41 cellular contexts compared by ENCODE assay signal in the genomic region with DNA sequence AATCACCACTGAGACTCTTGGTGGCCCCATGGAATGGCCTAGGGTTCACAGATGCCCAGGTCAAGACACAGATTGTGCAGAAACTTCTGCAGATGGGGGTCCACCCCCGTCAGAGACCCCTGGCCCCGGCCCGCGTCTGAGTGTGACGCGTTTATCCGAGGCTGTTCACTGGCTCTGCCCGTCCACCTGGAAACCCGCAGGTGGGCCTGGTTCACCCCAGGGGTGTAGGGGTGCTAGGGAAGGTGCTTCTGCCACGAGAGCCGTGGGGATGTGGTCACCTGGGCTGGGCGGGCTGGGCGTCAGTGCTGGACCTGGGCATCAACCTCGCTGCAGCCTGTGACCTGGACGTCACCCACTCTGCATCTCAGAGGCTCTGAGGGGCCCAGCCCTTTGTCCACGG. TPM values are rescaled to one million over a fixed set of nuclear protein-coding genes. Genes with fewer than 3 reads are reported as not detected.
"Had no signal": no experiment of that assay in that cellular context is flagged by ENCODE, and none has a peak within 500 bp of the region (broad histone marks: within the 10 kb centered on the region; RNA-seq: fewer than 3 reads in every experiment).

No MANE protein-coding gene starts in this region.

- H3K27ac ChIP-seq: ascending aorta, cardiac muscle cell, WERI-Rb-1 had no signal

- ATAC-seq: activated CD4-positive, alpha-beta T cell treated with anti-CD3 and anti-CD28 coated beads for 36 hours; activated CD4-positive, CD25-positive, alpha-beta regulatory T cell treated with anti-CD3 and anti-CD28 coated beads, Interleukin-2, amount 50 U/mL, for 24 hours; activated naive CD8-positive, alpha-beta T cell treated with anti-CD3 and anti-CD28 coated beads, Interleukin-2, amount 50 U/mL, for 24 hours; activated T-cell treated with anti-CD3 and anti-CD28 coated beads, Interleukin-2, amount 50 U/mL, for 4 hours; activated T-cell treated with anti-CD3 and anti-CD28 coated beads, Interleukin-2, amount 50 U/mL, for 72 hours; activated T-helper 17 cell treated with anti-CD3 and anti-CD28 coated beads, Interleukin-2, amount 50 U/mL, for 72 hours; WTC11 had no signal

- H3K9me3 ChIP-seq: ascending aorta had no signal

- H3K27me3 Mint-ChIP-seq: activated naive CD8-positive, alpha-beta T cell had no signal

- H3K4me1 Mint-ChIP-seq: activated CD4-positive, alpha-beta memory T cell treated with anti-CD3 and anti-CD28 coated beads, Interleukin-2, amount 10 ng/mL, durations not matched to agents 7 days and 5 days; activated T-helper 17 cell treated with anti-CD3 and anti-CD28 coated beads, Interleukin-2, amount 50 U/mL, for 72 hours; central memory CD8-positive, alpha-beta T cell; WTC11 had no signal

- H3K36me3 ChIP-seq: ascending aorta, cardiac muscle cell, WERI-Rb-1 had no signal

- H3K27me3 ChIP-seq: ascending aorta, cardiac muscle cell had no signal

- H3K36me3 Mint-ChIP-seq: activated naive CD4-positive, alpha-beta T cell treated with anti-CD3 and anti-CD28 coated beads, Interleukin-2, amount 50 U/mL, for 24 hours; activated naive CD8-positive, alpha-beta T cell; activated naive CD8-positive, alpha-beta T cell treated with anti-CD3 and anti-CD28 coated beads, Interleukin-2, amount 10 ng/mL, durations not matched to agents 7 days and 5 days; brain; WTC11 had no signal

- H3K27ac Mint-ChIP-seq: activated CD4-positive, alpha-beta memory T cell treated with anti-CD3 and anti-CD28 coated beads, Interleukin-2, amount 10 ng/mL, durations not matched to agents 7 days and 5 days; activated CD4-positive, alpha-beta T cell treated with anti-CD3 and anti-CD28 coated beads for 36 hours; activated naive CD4-positive, alpha-beta T cell treated with anti-CD3 and anti-CD28 coated beads for 36 hours; activated naive CD4-positive, alpha-beta T cell treated with anti-CD3 and anti-CD28 coated beads, Interleukin-2, amount 50 U/mL, for 24 hours; activated naive CD8-positive, alpha-beta T cell; activated naive CD8-positive, alpha-beta T cell treated with anti-CD3 and anti-CD28 coated beads, Interleukin-2, amount 10 ng/mL, durations not matched to agents 7 days and 5 days; activated naive CD8-positive, alpha-beta T cell treated with anti-CD3 and anti-CD28 coated beads, Interleukin-2, amount 50 U/mL, for 24 hours; activated T-cell treated with anti-CD3 and anti-CD28 coated beads, Interleukin-2, amount 50 U/mL, for 72 hours; activated T-helper 1 cell treated with anti-CD3 and anti-CD28 coated beads, Interleukin-12 subunit alpha, Interleukin-12 subunit beta, Interleukin-2, Interleukin-4 antibody, amounts not matched to agents 30 ng/mL and 10 ng/mL and 1 ng/mL, durations not matched to agents 14 hours and 24 hours and 36 hours; activated T-helper 17 cell treated with anti-CD3 and anti-CD28 coated beads, Interleukin-2, amount 50 U/mL, for 72 hours; T-helper 1 cell treated with Interleukin-12 subunit alpha and Interleukin-12 subunit beta and Interleukin-4 antibody, amounts not matched to agents 30 μg/mL and 1 μg/mL, for 36 hours; T-helper 2 cell treated with Interferon-gamma antibody and Interleukin-4, amounts not matched to agents 5 μg/mL and 100 μg/mL, for 36 hours; WTC11 had no signal

- H3K9me3 Mint-ChIP-seq: activated CD4-positive, alpha-beta memory T cell treated with anti-CD3 and anti-CD28 coated beads, Interleukin-2, amount 10 ng/mL, durations not matched to agents 7 days and 5 days; activated CD4-positive, alpha-beta T cell treated with anti-CD3 and anti-CD28 coated beads, Interleukin-2, amount 10 ng/mL, durations not matched to agents 7 days and 5 days; activated naive CD4-positive, alpha-beta T cell treated with anti-CD3 and anti-CD28 coated beads for 36 hours; activated naive CD4-positive, alpha-beta T cell treated with anti-CD3 and anti-CD28 coated beads, Interleukin-2, amount 50 U/mL, for 24 hours; activated naive CD8-positive, alpha-beta T cell treated with anti-CD3 and anti-CD28 coated beads, Interleukin-2, amount 10 ng/mL, durations not matched to agents 7 days and 5 days; activated naive CD8-positive, alpha-beta T cell treated with anti-CD3 and anti-CD28 coated beads, Interleukin-2, amount 50 U/mL, for 24 hours; activated T-cell treated with anti-CD3 and anti-CD28 coated beads, Interleukin-2, amount 50 U/mL, for 4 hours; activated T-cell treated with anti-CD3 and anti-CD28 coated beads, Interleukin-2, amount 50 U/mL, for 72 hours; activated T-helper 1 cell treated with anti-CD3 and anti-CD28 coated beads, Interleukin-12 subunit alpha, Interleukin-12 subunit beta, Interleukin-2, Interleukin-4 antibody, amounts not matched to agents 30 ng/mL and 10 ng/mL and 1 ng/mL, durations not matched to agents 14 hours and 24 hours and 36 hours; activated T-helper 17 cell treated with anti-CD3 and anti-CD28 coated beads, Interleukin-2, amount 50 U/mL, for 72 hours; brain; central memory CD8-positive, alpha-beta T cell; T-helper 1 cell treated with Interleukin-12 subunit alpha and Interleukin-12 subunit beta and Interleukin-4 antibody, amounts not matched to agents 30 μg/mL and 1 μg/mL, for 36 hours; T-helper 2 cell treated with Interferon-gamma antibody and Interleukin-4, amounts not matched to agents 5 μg/mL and 100 μg/mL, for 36 hours; WTC11 had no signal

- H3K4me3 ChIP-seq: ascending aorta, cardiac muscle cell had no signal

- DNase-seq: activated CD4-positive, alpha-beta memory T cell treated with anti-CD3 and anti-CD28 coated beads, Interleukin-2, amount 10 ng/mL, durations not matched to agents 7 days and 5 days; activated CD4-positive, alpha-beta T cell treated with anti-CD3 and anti-CD28 coated beads for 1 hour; activated CD4-positive, alpha-beta T cell treated with anti-CD3 and anti-CD28 coated beads for 36 hours; activated CD4-positive, alpha-beta T cell treated with anti-CD3 and anti-CD28 coated beads for 48 hours; activated CD4-positive, alpha-beta T cell treated with anti-CD3 and anti-CD28 coated beads, Interleukin-2, amount 10 ng/mL, durations not matched to agents 7 days and 5 days; activated CD4-positive, alpha-beta T cell treated with anti-CD3 and anti-CD28 coated beads, Interleukin-2, amount 50 U/mL, for 48 hours; activated CD4-positive, CD25-positive, alpha-beta regulatory T cell; activated CD8-positive, alpha-beta memory T cell treated with anti-CD3 and anti-CD28 coated beads, Interleukin-2, amount 50 U/mL, for 4 hours; activated effector memory CD4-positive, alpha-beta T cell treated with anti-CD3 and anti-CD28 coated beads, Interleukin-2, amount 50 U/mL, for 16 hours; activated gamma-delta T cell treated with Interleukin-2 at 50 U/mL for 16 hours; activated naive CD4-positive, alpha-beta T cell; activated naive CD4-positive, alpha-beta T cell treated with anti-CD3 and anti-CD28 coated beads for 36 hours; activated naive CD8-positive, alpha-beta T cell treated with anti-CD3 and anti-CD28 coated beads, Interleukin-2, amount 10 ng/mL, durations not matched to agents 7 days and 5 days; activated naive CD8-positive, alpha-beta T cell treated with anti-CD3 and anti-CD28 coated beads, Interleukin-2, amount 50 U/mL, for 24 hours; activated T-cell treated with anti-CD3 and anti-CD28 coated beads for 4 hours; activated T-cell treated with anti-CD3 and anti-CD28 coated beads, Interleukin-2, amount 50 U/mL, for 1 hour; activated T-cell treated with anti-CD3 and anti-CD28 coated beads, Interleukin-2, amount 50 U/mL, for 4 hours; activated T-cell treated with anti-CD3 and anti-CD28 coated beads, Interleukin-2, amount 50 U/mL, for 72 hours; amygdala; anterior cingulate cortex; caudate nucleus; cerebellar nuclear complex; T-helper 1 cell; T-helper 2 cell; T-helper 9 cell; WERI-Rb-1 had no signal

- H3K4me1 ChIP-seq: ascending aorta had no signal

- H3K4me3 Mint-ChIP-seq: activated CD4-positive, alpha-beta memory T cell treated with anti-CD3 and anti-CD28 coated beads, Interleukin-2, amount 10 ng/mL, durations not matched to agents 7 days and 5 days; activated CD4-positive, alpha-beta T cell treated with anti-CD3 and anti-CD28 coated beads for 36 hours; activated CD4-positive, alpha-beta T cell treated with anti-CD3 and anti-CD28 coated beads, Interleukin-2, amount 10 ng/mL, durations not matched to agents 7 days and 5 days; activated naive CD4-positive, alpha-beta T cell treated with anti-CD3 and anti-CD28 coated beads for 36 hours; activated naive CD4-positive, alpha-beta T cell treated with anti-CD3 and anti-CD28 coated beads, Interleukin-2, amount 50 U/mL, for 24 hours; activated naive CD8-positive, alpha-beta T cell; activated naive CD8-positive, alpha-beta T cell treated with anti-CD3 and anti-CD28 coated beads, Interleukin-2, amount 10 ng/mL, durations not matched to agents 7 days and 5 days; activated naive CD8-positive, alpha-beta T cell treated with anti-CD3 and anti-CD28 coated beads, Interleukin-2, amount 50 U/mL, for 24 hours; activated T-cell treated with anti-CD3 and anti-CD28 coated beads, Interleukin-2, amount 50 U/mL, for 4 hours; activated T-cell treated with anti-CD3 and anti-CD28 coated beads, Interleukin-2, amount 50 U/mL, for 72 hours; activated T-helper 1 cell treated with anti-CD3 and anti-CD28 coated beads, Interleukin-12 subunit alpha, Interleukin-12 subunit beta, Interleukin-2, Interleukin-4 antibody, amounts not matched to agents 30 ng/mL and 10 ng/mL and 1 ng/mL, durations not matched to agents 14 hours and 24 hours and 36 hours; activated T-helper 17 cell treated with anti-CD3 and anti-CD28 coated beads, Interleukin-2, amount 50 U/mL, for 72 hours; brain; central memory CD8-positive, alpha-beta T cell; T-helper 1 cell treated with Interleukin-12 subunit alpha and Interleukin-12 subunit beta and Interleukin-4 antibody, amounts not matched to agents 30 μg/mL and 1 μg/mL, for 36 hours; T-helper 2 cell treated with Interferon-gamma antibody and Interleukin-4, amounts not matched to agents 5 μg/mL and 100 μg/mL, for 36 hours; WTC11 had no signal

RNA-seq across cellular contexts. Expression of gene GATA5, which starts 39.5 kb away (rescaled TPM):
- total RNA-seq: activated CD4-positive, alpha-beta memory T cell treated with anti-CD3 and anti-CD28 coated beads, Interleukin-2, amount 10 ng/mL, durations not matched to agents 7 days and 5 days; activated CD4-positive, alpha-beta T cell treated with anti-CD3 and anti-CD28 coated beads for 36 hours; activated CD4-positive, alpha-beta T cell treated with anti-CD3 and anti-CD28 coated beads, Interleukin-2, amount 10 ng/mL, durations not matched to agents 7 days and 5 days; activated CD8-positive, alpha-beta memory T cell treated with anti-CD3 and anti-CD28 coated beads for 36 hours; activated naive CD4-positive, alpha-beta T cell treated with anti-CD3 and anti-CD28 coated beads for 36 hours; activated naive CD8-positive, alpha-beta T cell treated with anti-CD3 and anti-CD28 coated beads, Interleukin-2, amount 10 ng/mL, durations not matched to agents 7 days and 5 days; activated T-cell treated with anti-CD3 and anti-CD28 coated beads, Interleukin-2, amount 50 U/mL, for 4 hours; activated T-cell treated with anti-CD3 and anti-CD28 coated beads, Interleukin-2, amount 50 U/mL, for 72 hours; activated T-helper 1 cell treated with anti-CD3 and anti-CD28 coated beads, Interleukin-12 subunit alpha, Interleukin-12 subunit beta, Interleukin-2, Interleukin-4 antibody, amounts not matched to agents 30 ng/mL and 10 ng/mL and 1 ng/mL, durations not matched to agents 14 hours and 24 hours and 36 hours; activated T-helper 17 cell treated with anti-CD3 and anti-CD28 coated beads, Interleukin-2, amount 50 U/mL, for 72 hours; ascending aorta; bronchial epithelial cell; chondrocyte had no signal
